ENCODE assay signal across 15 cellular contexts in the genomic region with DNA sequence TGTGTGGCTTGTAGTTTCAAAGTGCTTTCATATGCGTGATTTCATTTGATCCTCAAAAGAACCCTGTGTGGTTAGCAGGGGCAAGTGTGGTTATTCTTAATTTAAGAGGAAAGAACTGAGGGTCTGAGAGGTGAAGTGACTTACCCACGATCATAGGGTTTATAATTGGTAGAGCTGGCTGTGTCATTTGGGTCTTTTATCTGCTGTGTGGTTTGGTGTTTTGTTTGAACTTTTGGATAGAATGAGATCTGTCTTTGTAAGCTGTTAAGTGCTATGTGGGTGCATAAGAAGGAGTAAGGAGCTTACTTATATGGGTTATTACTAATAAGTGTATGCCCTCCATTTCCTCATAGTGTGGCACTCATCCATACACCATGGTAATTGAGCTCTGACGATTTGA.
DNase-seq lines count a peak whose midpoint lies in the region; ATAC-seq, FAIRE-seq and TF ChIP-seq lines count a peak whose summit lies in the region.
"Had no signal": no experiment of that assay in that cellular context is flagged by ENCODE, and none has a peak within 500 bp of the region (broad histone marks: within the 10 kb centered on the region; RNA-seq: fewer than 3 reads in every experiment).

No MANE protein-coding gene starts in this region.

- no peaks in the 10 kb centered on the region for H3K4me1 Mint-ChIP-seq in activated T-helper 17 cell treated with anti-CD3 and anti-CD28 coated beads, Interleukin-2, amount 50 U/mL, for 72 hours

- H3K36me3 ChIP-seq in left ventricle myocardium inferior (no peaks in the 10 kb centered on the region), muscle layer of colon (ENCODE audit: insufficient read depth, low read length) (no peaks in the 10 kb centered on the region), adrenal gland (replicated peaks in 1 of 2) (no peaks in the 10 kb centered on the region)

- no peak for FAIRE-seq in urothelium cell line (lab: Jason Lieb, UNC)
- FAIRE-seq: A204.1, H1 had no signal

- H3K27me3 ChIP-seq in left ventricle myocardium inferior (ENCODE audit: low read depth) = no peaks in the 10 kb centered on the region
- no peaks in the 10 kb centered on the region for H3K27me3 ChIP-seq in muscle layer of colon (ENCODE audit: control insufficient read depth in 1 of 2, insufficient read depth in 2 of 2, low read length in 2 of 2)
- no peaks in the 10 kb centered on the region for H3K27me3 ChIP-seq in adrenal gland

- no peak overlapping the region for H3K9ac ChIP-seq in muscle layer of colon (ENCODE audit: low read length)
- H3K9ac ChIP-seq: KMS-11 had no signal

- peaks cover 8% of the 10 kb centered on the region for H3K27me3 Mint-ChIP-seq in activated T-helper 17 cell treated with anti-CD3 and anti-CD28 coated beads, Interleukin-2, amount 50 U/mL, for 72 hours

- H3K4me3 ChIP-seq in left ventricle myocardium inferior = no peak overlapping the region
- H3K4me3 ChIP-seq in muscle layer of colon (ENCODE audit: low read depth in 1 of 2, low read length in 2 of 2) = no peak overlapping the region
- no peak overlapping the region for H3K4me3 ChIP-seq in adrenal gland

- DNase-seq in left ventricle myocardium inferior (no peak), cardiac septum (ENCODE audit: low spot score) (no peak), adrenal gland (no peak), urothelium cell line (ENCODE audit: low spot score) (no peak), UCSD-AML1 (lab: John Stamatoyannopoulos, UW; ENCODE audit: unreplicated experiment) (no peak)
- DNase-seq: NCI-H1436, NCI-H2029, NCI-H2171, NCI-H446 treated with DMSO at 0.1 percent for 48 hours had no signal

- peak; percentile 5 for ATAC-seq in activated T-helper 17 cell treated with anti-CD3 and anti-CD28 coated beads, Interleukin-2, amount 50 U/mL, for 72 hours (replicated peaks)

- H3K36me3 Mint-ChIP-seq in activated T-helper 17 cell treated with anti-CD3 and anti-CD28 coated beads, Interleukin-2, amount 50 U/mL, for 72 hours (ENCODE audit: low read depth) = no peaks in the 10 kb centered on the region

- intact Hi-C loops in left ventricle myocardium inferior (cut with micrococcal nuclease) (no loop called here), cardiac septum (cut with DNase I) (no loop called here), adrenal gland (cut with DNase I) (no loop called here)

- no peak overlapping the region for H3K4me3 Mint-ChIP-seq in activated T-helper 17 cell treated with anti-CD3 and anti-CD28 coated beads, Interleukin-2, amount 50 U/mL, for 72 hours

- TF ChIP-seq CTCF in left ventricle myocardium inferior (IDR thresholded peaks at IDR 0.05; ENCODE audit: borderline replicate concordance) = no peak
- TF ChIP-seq CTCF in adrenal gland (IDR thresholded peaks at IDR 0.05) = no peak

- H3K27ac ChIP-seq in left ventricle myocardium inferior (replicated peaks) (peak overlapping the region; percentile 89), muscle layer of colon (ENCODE audit: low read depth, low read length) (peak overlapping the region; percentile 73), adrenal gland (no peak overlapping the region)
- H3K27ac ChIP-seq: KMS-11, RWPE1 had no signal

- H3K4me1 ChIP-seq in left ventricle myocardium inferior (peaks cover 100% of the 10 kb centered on the region), muscle layer of colon (ENCODE audit: insufficient read depth, low read length) (peaks cover 71% of the 10 kb centered on the region), adrenal gland (replicated peaks in 1 of 2) (no peaks in the 10 kb centered on the region)

- H3K27ac Mint-ChIP-seq in activated T-helper 17 cell treated with anti-CD3 and anti-CD28 coated beads, Interleukin-2, amount 50 U/mL, for 72 hours = no peak overlapping the region

- 79 to 91% (median 84%) methylated on average over 3 of the region's 3 CpGs for WGBS in adrenal gland, 4 donors

- no peaks in the 10 kb centered on the region for H3K9me3 Mint-ChIP-seq in activated T-helper 17 cell treated with anti-CD3 and anti-CD28 coated beads, Interleukin-2, amount 50 U/mL, for 72 hours

- H3K9me3 ChIP-seq in left ventricle myocardium inferior (replicated peaks) (no peaks in the 10 kb centered on the region), muscle layer of colon (ENCODE audit: low read length) (no peaks in the 10 kb centered on the region), adrenal gland (replicated peaks in 1 of 3) (no peaks in the 10 kb centered on the region)

- no peak for TF ChIP-seq POLR2A in adrenal gland (IDR thresholded peaks at IDR 0.05)

Comparison
In these comparisons a context has a peak if more than half of its experiments do, and no peak if none do; other contexts are left out.
1. H3K27ac ChIP-seq: peak in left ventricle myocardium inferior (single experiment) and muscle layer of colon (single experiment); none in adrenal gland (0 of 5).